11 cellular contexts compared by ENCODE assay signal in genomic region chr9:19440823-19441580, GRCh38. TPM values are rescaled to one million over a fixed set of nuclear protein-coding genes. Genes with fewer than 3 reads are reported as not detected.
DNase-seq lines count a peak whose midpoint lies in the region; ATAC-seq and TF ChIP-seq lines count a peak whose summit lies in the region.
"Had no signal": no experiment of that assay in that cellular context is flagged by ENCODE, and none has a peak within 500 bp of the region (broad histone marks: within the 10 kb centered on the region; RNA-seq: fewer than 3 reads in every experiment).

No MANE protein-coding gene starts in this region.

- H3K4me3 Mint-ChIP-seq in activated naive CD8-positive, alpha-beta T cell treated with anti-CD3 and anti-CD28 coated beads, Interleukin-2, amount 10 ng/mL, durations not matched to agents 7 days and 5 days = peak overlapping the region; percentile 73
- H3K4me3 Mint-ChIP-seq in naive thymus-derived CD4-positive, alpha-beta T cell = peak overlapping the region in 8 of 10 donors; percentile 33 to 84 (median 76)
- no peak overlapping the region for H3K4me3 Mint-ChIP-seq in glutamatergic neuron (ENCODE audit: unreplicated experiment)

- H3K36me3 Mint-ChIP-seq in activated naive CD8-positive, alpha-beta T cell treated with anti-CD3 and anti-CD28 coated beads, Interleukin-2, amount 10 ng/mL, durations not matched to agents 7 days and 5 days = peaks cover 9% of the 10 kb centered on the region
- H3K36me3 Mint-ChIP-seq in naive thymus-derived CD4-positive, alpha-beta T cell = peaks cover 5 to 56% (median 43%) of the 10 kb centered on the region in 5 donors
- peaks cover 11% of the 10 kb centered on the region for H3K36me3 Mint-ChIP-seq in glutamatergic neuron (ENCODE audit: unreplicated experiment)

- H3K27me3 Mint-ChIP-seq in activated naive CD8-positive, alpha-beta T cell treated with anti-CD3 and anti-CD28 coated beads, Interleukin-2, amount 10 ng/mL, durations not matched to agents 7 days and 5 days = no peaks in the 10 kb centered on the region
- no peaks in the 10 kb centered on the region for H3K27me3 Mint-ChIP-seq in naive thymus-derived CD4-positive, alpha-beta T cell
- peaks cover 3% of the 10 kb centered on the region for H3K27me3 Mint-ChIP-seq in glutamatergic neuron (ENCODE audit: unreplicated experiment)

- ATAC-seq in GM18868 (IDR thresholded peaks at IDR 0.05; ENCODE audit: unreplicated experiment) = peak; percentile 16
- ATAC-seq in HG02852 (IDR thresholded peaks at IDR 0.05; ENCODE audit: unreplicated experiment) = peak; percentile 3
- ATAC-seq in activated naive CD8-positive, alpha-beta T cell treated with anti-CD3 and anti-CD28 coated beads, Interleukin-2, amount 10 ng/mL, durations not matched to agents 7 days and 5 days (ENCODE audit: low read depth) = peak; percentile 16
- ATAC-seq in naive thymus-derived CD4-positive, alpha-beta T cell = no peak
- ATAC-seq in HG03565 (IDR thresholded peaks at IDR 0.05; ENCODE audit: unreplicated experiment) = no peak

- peaks cover 0 to 9% of the 10 kb centered on the region in 2 donors for H3K4me1 ChIP-seq in naive thymus-derived CD4-positive, alpha-beta T cell (ENCODE audit: control insufficient read depth in 2 of 2, insufficient read depth in 2 of 2, low read length in 2 of 2)

- no peaks in the 10 kb centered on the region for H3K9me3 Mint-ChIP-seq in activated naive CD8-positive, alpha-beta T cell treated with anti-CD3 and anti-CD28 coated beads, Interleukin-2, amount 10 ng/mL, durations not matched to agents 7 days and 5 days
- no peaks in the 10 kb centered on the region for H3K9me3 Mint-ChIP-seq in naive thymus-derived CD4-positive, alpha-beta T cell
- H3K9me3 Mint-ChIP-seq in glutamatergic neuron (ENCODE audit: unreplicated experiment) = no peaks in the 10 kb centered on the region

- peaks cover 18% of the 10 kb centered on the region for H3K4me1 Mint-ChIP-seq in activated naive CD8-positive, alpha-beta T cell treated with anti-CD3 and anti-CD28 coated beads, Interleukin-2, amount 10 ng/mL, durations not matched to agents 7 days and 5 days
- H3K4me1 Mint-ChIP-seq in naive thymus-derived CD4-positive, alpha-beta T cell = peaks cover 9 to 21% (median 15%) of the 10 kb centered on the region in 7 donors
- H3K4me1 Mint-ChIP-seq in glutamatergic neuron (ENCODE audit: low read depth, unreplicated experiment) = peaks cover 6% of the 10 kb centered on the region

- TF ChIP-seq CTCF in glutamatergic neuron (IDR thresholded peaks at IDR 0.05; ENCODE audit: partially characterized antibody, unreplicated experiment) = no peak

- intact Hi-C loops in naive thymus-derived CD4-positive, alpha-beta T cell (cut with micrococcal nuclease) = loop anchor here (1.0 to 2.0 kb wide), 3 partner anchors 32 to 61 kb away; partner anchors contain the start of genes ACER2 (in 1 of the 2) and RPS6 (in 1 of the 2)
- intact Hi-C loops in posterior cingulate gyrus (cut with DNase I) = no loop called here

- POLR2A ChIA-PET in activated naive CD8-positive, alpha-beta T cell treated with anti-CD3 and anti-CD28 coated beads, Interleukin-2, amount 10 ng/mL, durations not matched to agents 7 days and 5 days (lab: Charles Lee) = interaction anchor here (1.2 kb wide), 1 partner anchor 61 kb away, joined by 5 read pairs; the partner anchor contains the start of gene RPS6
- POLR2A ChIA-PET in naive thymus-derived CD4-positive, alpha-beta T cell (lab: Charles Lee) = interaction anchor here (0.9 to 1.2 kb wide), 2 partner anchors 27 to 32 kb away, joined by 3 read pairs; partner anchors contain the start of gene ACER2

- CTCF ChIA-PET in naive thymus-derived CD4-positive, alpha-beta T cell (lab: Charles Lee) = interaction anchor here (1.0 to 1.3 kb wide), 2 partner anchors 16 to 24 kb away, joined by 4 to 5 read pairs; no protein-coding TSS in a partner anchor

- H3K27ac Mint-ChIP-seq in activated naive CD8-positive, alpha-beta T cell treated with anti-CD3 and anti-CD28 coated beads, Interleukin-2, amount 10 ng/mL, durations not matched to agents 7 days and 5 days = peak overlapping the region; percentile 85
- peak overlapping the region; percentile 15 to 90 (median 85) for H3K27ac Mint-ChIP-seq in naive thymus-derived CD4-positive, alpha-beta T cell
- no peak overlapping the region for H3K27ac Mint-ChIP-seq in glutamatergic neuron (ENCODE audit: unreplicated experiment)

- H3K27ac ChIP-seq in naive thymus-derived CD4-positive, alpha-beta T cell (ENCODE audit: low read depth, low read length) = peak overlapping the region; percentile 51

- no peak for DNase-seq in activated naive CD8-positive, alpha-beta T cell treated with anti-CD3 and anti-CD28 coated beads, Interleukin-2, amount 10 ng/mL, durations not matched to agents 7 days and 5 days
- DNase-seq in naive thymus-derived CD4-positive, alpha-beta T cell = no peak
- DNase-seq in glutamatergic neuron (no peak), COR-L47 (lab: John Stamatoyannopoulos, UW) (no peak), posterior cingulate gyrus (no peak)
- DNase-seq: NCI-H1092 treated with DMSO at 0.1 percent for 48 hours; stimulated activated CD4-positive, alpha-beta T cell treated with anti-CD3 and anti-CD28 coated beads, Interleukin-12 subunit alpha, Interleukin-12 subunit beta, amount 100 ng/mL, for 4 hours; substantia nigra had no signal

- no peak overlapping the region for H3K4me3 ChIP-seq in naive thymus-derived CD4-positive, alpha-beta T cell (ENCODE audit: low read length)

- H3K27me3 ChIP-seq in naive thymus-derived CD4-positive, alpha-beta T cell (ENCODE audit: control insufficient read depth in 2 of 2, insufficient read depth in 2 of 2, low read length in 2 of 2) = no peaks in the 10 kb centered on the region

- H3K36me3 ChIP-seq in naive thymus-derived CD4-positive, alpha-beta T cell (ENCODE audit: control insufficient read depth in 2 of 3, insufficient read depth in 3 of 3, low read length in 3 of 3) = peaks cover 0 to 5% (median 0%) of the 10 kb centered on the region in 3 experiments

- H3K9me3 ChIP-seq in naive thymus-derived CD4-positive, alpha-beta T cell (ENCODE audit: control insufficient read depth in 2 of 3, low read length in 3 of 3) = no peaks in the 10 kb centered on the region

RNA-seq across cellular contexts. Expression of gene ACER2, which starts 32.2 kb away (rescaled TPM):
- total RNA-seq in activated naive CD8-positive, alpha-beta T cell treated with anti-CD3 and anti-CD28 coated beads, Interleukin-2, amount 10 ng/mL, durations not matched to agents 7 days and 5 days = 1 to 10 TPM; 2.9 to 3.9 TPM
- 1 to 10 TPM; 2.0 to 5.7 (median 2.8) TPM for total RNA-seq in naive thymus-derived CD4-positive, alpha-beta T cell
- 1 to 10 TPM in 1 of 2 donors, under 1 TPM in 1; 0.31 to 1.2 TPM for polyA plus RNA-seq in naive thymus-derived CD4-positive, alpha-beta T cell
- total RNA-seq in glutamatergic neuron (ENCODE audit: unreplicated experiment) = 30.5 TPM

Comparison
In these comparisons a context has a peak if more than half of its experiments do, and no peak if none do; other contexts are left out.
1. ATAC-seq: peak in GM18868 (single experiment), HG02852 (single experiment) and activated naive CD8-positive, alpha-beta T cell treated with anti-CD3 and anti-CD28 coated beads, Interleukin-2, amount 10 ng/mL, durations not matched to agents 7 days and 5 days (single experiment); none in naive thymus-derived CD4-positive, alpha-beta T cell (single experiment) and HG03565 (single experiment).